In the genomic region with DNA sequence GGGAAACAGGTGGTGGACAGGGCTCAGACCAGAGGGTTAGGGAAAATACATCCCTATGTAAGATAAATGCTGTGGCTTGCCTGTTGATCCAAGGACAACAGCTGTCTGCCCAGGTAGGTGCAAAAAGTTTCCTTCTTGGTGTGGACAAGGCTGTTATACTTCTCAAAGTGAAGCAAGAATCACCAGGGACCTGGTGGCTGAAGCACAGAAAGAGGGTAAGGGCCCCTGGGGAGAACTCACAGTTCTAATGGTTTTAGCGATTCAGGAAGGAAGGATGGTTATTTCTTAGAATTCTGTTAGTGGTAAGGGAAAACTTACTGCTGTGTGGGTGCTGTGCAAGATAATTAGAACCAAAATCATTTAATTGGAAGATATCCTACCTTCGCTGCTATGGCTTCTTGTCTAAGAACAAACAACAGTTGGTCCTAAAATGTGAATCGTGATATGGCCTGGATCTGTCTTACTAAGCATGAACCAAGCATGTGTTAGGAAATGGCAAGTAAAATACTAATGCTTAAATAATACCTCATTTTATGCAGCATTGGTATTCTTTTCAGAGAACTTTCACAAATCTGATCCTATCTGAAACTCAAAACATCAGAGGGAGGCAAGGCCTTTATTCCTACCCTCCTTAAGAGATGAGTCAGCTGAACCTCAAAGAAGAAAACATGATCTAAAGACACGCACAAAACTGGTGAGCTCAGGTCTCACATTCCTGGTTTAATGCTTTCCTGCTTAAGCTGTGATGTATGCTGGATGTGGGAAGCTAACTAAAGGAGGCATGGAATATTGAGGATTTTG, we compare ENCODE assay signal across 12 cellular contexts.
DNase-seq lines count a peak whose midpoint lies in the region; ATAC-seq and TF ChIP-seq lines count a peak whose summit lies in the region.
"Had no signal": no experiment of that assay in that cellular context is flagged by ENCODE, and none has a peak within 500 bp of the region (broad histone marks: within the 10 kb centered on the region; RNA-seq: fewer than 3 reads in every experiment).

No MANE protein-coding gene starts in this region.

- no peaks in the 10 kb centered on the region for H3K79me2 ChIP-seq in fibroblast of lung (ENCODE audit: control insufficient read depth, insufficient read depth, low read length)

- no peaks in the 10 kb centered on the region for H3K27me3 ChIP-seq in fibroblast of lung (ENCODE audit: control insufficient read depth, insufficient read depth, low read length)

- H3K27me3 Mint-ChIP-seq in activated T-cell treated with anti-CD3 and anti-CD28 coated beads, Interleukin-2, amount 50 U/mL, for 4 hours (ENCODE audit: low read depth) = no peaks in the 10 kb centered on the region
- H3K27me3 Mint-ChIP-seq in T-helper 1 cell treated with Interleukin-12 subunit alpha and Interleukin-12 subunit beta and Interleukin-4 antibody, amounts not matched to agents 30 μg/mL and 1 μg/mL, for 36 hours (ENCODE audit: low read depth) = no peaks in the 10 kb centered on the region
- peaks cover 2% of the 10 kb centered on the region for H3K27me3 Mint-ChIP-seq in stimulated activated memory B cell treated with anti-CD40 and anti-IgM and Interleukin-4, amounts not matched to agents 10 μg/mL and 1 μg/mL and 100 μg/mL, for 72 hours
- H3K27me3 Mint-ChIP-seq: activated naive CD4-positive, alpha-beta T cell treated with anti-CD3 and anti-CD28 coated beads, Interleukin-2, amount 50 U/mL, for 24 hours had no signal

- no peak overlapping the region for H3K27ac ChIP-seq in fibroblast of lung (ENCODE audit: insufficient read depth, low read length)

- ATAC-seq in activated T-cell treated with anti-CD3 and anti-CD28 coated beads, Interleukin-2, amount 50 U/mL, for 4 hours = peak; percentile 37 to 52
- peak; percentile 22 for ATAC-seq in stimulated activated memory B cell treated with anti-CD40 and anti-IgM and Interleukin-4, amounts not matched to agents 10 μg/mL and 1 μg/mL and 100 μg/mL, for 72 hours
- no peak for ATAC-seq in GM21526 (IDR thresholded peaks at IDR 0.05; ENCODE audit: low FRiP score, unreplicated experiment)

- no peak for TF ChIP-seq CTCF in fibroblast of lung (conservative IDR thresholded peaks at IDR 0.05 in 1 of 2, IDR thresholded peaks at IDR 0.05 in 1 of 2; ENCODE audit: low read depth in 1 of 2, low read length in 2 of 2)

- no peaks in the 10 kb centered on the region for H3K4me1 ChIP-seq in fibroblast of lung (ENCODE audit: control insufficient read depth, extremely low read depth, insufficient read depth, low read length)

- no peak for DNase-seq in activated T-cell treated with anti-CD3 and anti-CD28 coated beads, Interleukin-2, amount 50 U/mL, for 4 hours
- DNase-seq in activated T-cell treated with anti-CD3 and anti-CD28 coated beads, Interleukin-2, amount 50 U/mL, for 48 hours = no peak
- DNase-seq in fibroblast of lung (ENCODE audit: low read depth in 2 of 2) (peak; percentile 38 to 99), HT-29 (ENCODE audit: low spot score) (no peak), midbrain (lab: John Stamatoyannopoulos, UW) (no peak)
- DNase-seq: AML-193; NCI-H1105; stimulated activated CD4-positive, alpha-beta T cell treated with anti-CD3 and anti-CD28 coated beads, Interleukin-4, amount 100 ng/mL, for 1 hour had no signal

- no peaks in the 10 kb centered on the region for H3K9me3 ChIP-seq in fibroblast of lung (ENCODE audit: control insufficient read depth, insufficient read depth, low read depth, low read length)

- peaks cover 6% of the 10 kb centered on the region for H3K9me3 Mint-ChIP-seq in activated T-cell treated with anti-CD3 and anti-CD28 coated beads, Interleukin-2, amount 50 U/mL, for 4 hours
- H3K9me3 Mint-ChIP-seq in T-helper 1 cell treated with Interleukin-12 subunit alpha and Interleukin-12 subunit beta and Interleukin-4 antibody, amounts not matched to agents 30 μg/mL and 1 μg/mL, for 36 hours = peaks cover 17% of the 10 kb centered on the region
- H3K9me3 Mint-ChIP-seq in stimulated activated memory B cell treated with anti-CD40 and anti-IgM and Interleukin-4, amounts not matched to agents 10 μg/mL and 1 μg/mL and 100 μg/mL, for 72 hours = no peaks in the 10 kb centered on the region
- H3K9me3 Mint-ChIP-seq: activated naive CD4-positive, alpha-beta T cell treated with anti-CD3 and anti-CD28 coated beads, Interleukin-2, amount 50 U/mL, for 24 hours had no signal

- peak overlapping the region; percentile 87 for H3K27ac Mint-ChIP-seq in T-helper 1 cell treated with Interleukin-12 subunit alpha and Interleukin-12 subunit beta and Interleukin-4 antibody, amounts not matched to agents 30 μg/mL and 1 μg/mL, for 36 hours
- H3K27ac Mint-ChIP-seq in stimulated activated memory B cell treated with anti-CD40 and anti-IgM and Interleukin-4, amounts not matched to agents 10 μg/mL and 1 μg/mL and 100 μg/mL, for 72 hours = no peak overlapping the region
- H3K27ac Mint-ChIP-seq: activated naive CD4-positive, alpha-beta T cell treated with anti-CD3 and anti-CD28 coated beads, Interleukin-2, amount 50 U/mL, for 24 hours had no signal

- H3K4me2 ChIP-seq in fibroblast of lung (ENCODE audit: extremely low read depth, insufficient read depth, low read length) = no peak overlapping the region

- no peaks in the 10 kb centered on the region for H3K36me3 Mint-ChIP-seq in activated T-cell treated with anti-CD3 and anti-CD28 coated beads, Interleukin-2, amount 50 U/mL, for 4 hours (ENCODE audit: insufficient read depth)
- peaks cover 9% of the 10 kb centered on the region for H3K36me3 Mint-ChIP-seq in T-helper 1 cell treated with Interleukin-12 subunit alpha and Interleukin-12 subunit beta and Interleukin-4 antibody, amounts not matched to agents 30 μg/mL and 1 μg/mL, for 36 hours (ENCODE audit: low read depth)
- no peaks in the 10 kb centered on the region for H3K36me3 Mint-ChIP-seq in stimulated activated memory B cell treated with anti-CD40 and anti-IgM and Interleukin-4, amounts not matched to agents 10 μg/mL and 1 μg/mL and 100 μg/mL, for 72 hours
- H3K36me3 Mint-ChIP-seq: activated naive CD4-positive, alpha-beta T cell treated with anti-CD3 and anti-CD28 coated beads, Interleukin-2, amount 50 U/mL, for 24 hours had no signal

- H3K4me3 ChIP-seq in fibroblast of lung (replicated peaks in 1 of 4; ENCODE audit: control extremely low read depth in 1 of 4, insufficient read depth in 1 of 4, low read depth in 3 of 4, low read length in 4 of 4) = no peak overlapping the region

- no peaks in the 10 kb centered on the region for H3K4me1 Mint-ChIP-seq in activated T-cell treated with anti-CD3 and anti-CD28 coated beads, Interleukin-2, amount 50 U/mL, for 4 hours (ENCODE audit: low read depth)
- H3K4me1 Mint-ChIP-seq in T-helper 1 cell treated with Interleukin-12 subunit alpha and Interleukin-12 subunit beta and Interleukin-4 antibody, amounts not matched to agents 30 μg/mL and 1 μg/mL, for 36 hours (ENCODE audit: low read depth) = peaks cover 33% of the 10 kb centered on the region
- no peaks in the 10 kb centered on the region for H3K4me1 Mint-ChIP-seq in stimulated activated memory B cell treated with anti-CD40 and anti-IgM and Interleukin-4, amounts not matched to agents 10 μg/mL and 1 μg/mL and 100 μg/mL, for 72 hours
- H3K4me1 Mint-ChIP-seq: activated naive CD4-positive, alpha-beta T cell treated with anti-CD3 and anti-CD28 coated beads, Interleukin-2, amount 50 U/mL, for 24 hours had no signal

- no peak overlapping the region for H2AFZ ChIP-seq in fibroblast of lung (ENCODE audit: low read length)

- H4K20me1 ChIP-seq in fibroblast of lung (ENCODE audit: control insufficient read depth, extremely low read depth, insufficient read depth, low read length) = no peaks in the 10 kb centered on the region

- H3K4me3 Mint-ChIP-seq in activated T-cell treated with anti-CD3 and anti-CD28 coated beads, Interleukin-2, amount 50 U/mL, for 4 hours = no peak overlapping the region
- H3K4me3 Mint-ChIP-seq in T-helper 1 cell treated with Interleukin-12 subunit alpha and Interleukin-12 subunit beta and Interleukin-4 antibody, amounts not matched to agents 30 μg/mL and 1 μg/mL, for 36 hours = peak overlapping the region; percentile 38
- H3K4me3 Mint-ChIP-seq in stimulated activated memory B cell treated with anti-CD40 and anti-IgM and Interleukin-4, amounts not matched to agents 10 μg/mL and 1 μg/mL and 100 μg/mL, for 72 hours = no peak overlapping the region
- H3K4me3 Mint-ChIP-seq: activated naive CD4-positive, alpha-beta T cell treated with anti-CD3 and anti-CD28 coated beads, Interleukin-2, amount 50 U/mL, for 24 hours had no signal

- H3K36me3 ChIP-seq in fibroblast of lung (ENCODE audit: control insufficient read depth, insufficient read depth, low read length) = no peaks in the 10 kb centered on the region

- H3K9ac ChIP-seq in fibroblast of lung (ENCODE audit: insufficient read depth, low read length) = no peak overlapping the region

Comparison
In these comparisons a context has a peak if more than half of its experiments do, and no peak if none do; other contexts are left out.
1. DNase-seq: peak in fibroblast of lung (2 of 2); none in activated T-cell treated with anti-CD3 and anti-CD28 coated beads, Interleukin-2, amount 50 U/mL, for 4 hours (single experiment), activated T-cell treated with anti-CD3 and anti-CD28 coated beads, Interleukin-2, amount 50 U/mL, for 48 hours (0 of 2), HT-29 (single experiment) and midbrain (single experiment).